9 cellular contexts compared by ENCODE assay signal in the genomic region with DNA sequence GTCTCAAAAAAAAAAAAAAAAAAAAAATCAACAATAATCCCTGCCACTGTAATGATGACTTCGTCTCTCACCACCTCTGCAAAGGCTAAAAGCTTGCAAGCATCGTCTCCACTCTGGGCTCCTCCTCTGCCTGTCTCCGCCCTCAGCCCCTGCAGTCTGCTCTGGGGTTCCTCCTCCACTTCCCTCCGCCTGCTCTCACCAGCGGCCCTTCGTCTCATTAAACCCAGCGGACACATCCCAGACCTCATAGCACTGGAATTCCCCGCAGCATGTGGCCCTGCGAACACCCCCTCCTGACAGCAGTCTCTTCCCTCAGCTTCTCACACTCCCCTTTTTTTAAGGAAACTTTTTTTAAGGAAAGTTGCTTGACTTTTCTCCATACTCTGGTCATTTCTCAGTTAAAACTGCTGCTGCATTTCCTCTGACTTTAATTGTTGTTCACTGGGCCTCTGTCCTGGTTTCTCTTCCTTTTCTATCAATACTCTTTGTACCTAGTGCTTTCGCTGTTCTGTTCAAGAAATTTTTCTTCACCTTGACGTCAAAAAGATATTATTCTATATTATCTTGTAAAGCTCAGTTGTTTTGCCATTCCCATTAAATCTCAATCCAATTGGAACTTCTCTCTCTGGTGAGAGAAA.
DNase-seq lines count a peak whose midpoint lies in the region; ATAC-seq and TF ChIP-seq lines count a peak whose summit lies in the region.
"Had no signal": no experiment of that assay in that cellular context is flagged by ENCODE, and none has a peak within 500 bp of the region (broad histone marks: within the 10 kb centered on the region; RNA-seq: fewer than 3 reads in every experiment).

No MANE protein-coding gene starts in this region.

- H3K27ac ChIP-seq in breast epithelium (peak overlapping the region; percentile 21 to 44), lower lobe of right lung (no peak overlapping the region), aorta (ENCODE audit: low read depth in 1 of 2, low read length in 2 of 2) (no peak overlapping the region)

- ATAC-seq in lower lobe of right lung (peak; percentile 45 to 76), aorta (ENCODE audit: low FRiP score) (peak; percentile 51), HG03521 (IDR thresholded peaks at IDR 0.05; ENCODE audit: unreplicated experiment) (no peak), GM21576 (IDR thresholded peaks at IDR 0.05; ENCODE audit: unreplicated experiment) (no peak)

- DNase-seq in breast epithelium (ENCODE audit: low spot score in 2 of 2) (peak in 1 of 2 donors; percentile 21), MCF 10A (ENCODE audit: unreplicated experiment) (no peak), dermis blood vessel endothelial cell (peak; percentile 41), lower lobe of right lung (no peak), aorta (peak in 1 of 2 donors; percentile 68)
- DNase-seq in stimulated activated CD4-positive, alpha-beta T cell treated with anti-CD3 and anti-CD28 coated beads, Interleukin-4, amount 100 ng/mL, for 24 hours = no peak
- DNase-seq: activated naive CD4-positive, alpha-beta T cell treated with anti-CD3 and anti-CD28 coated beads, Interleukin-2, amount 10 ng/mL, durations not matched to agents 7 days and 5 days had no signal

- POLR2A ChIA-PET in MCF 10A (lab: Yijun Ruan, JAX) = no interaction called here

- H3K4me1 Mint-ChIP-seq in MCF 10A (ENCODE audit: insufficient read depth, unreplicated experiment) = peaks cover 9% of the 10 kb centered on the region
- H3K4me1 Mint-ChIP-seq: activated naive CD4-positive, alpha-beta T cell treated with anti-CD3 and anti-CD28 coated beads, Interleukin-2, amount 10 ng/mL, durations not matched to agents 7 days and 5 days had no signal

- no peaks in the 10 kb centered on the region for H3K9me3 Mint-ChIP-seq in MCF 10A (ENCODE audit: unreplicated experiment)
- H3K9me3 Mint-ChIP-seq: activated naive CD4-positive, alpha-beta T cell treated with anti-CD3 and anti-CD28 coated beads, Interleukin-2, amount 10 ng/mL, durations not matched to agents 7 days and 5 days had no signal

- CTCF ChIA-PET in MCF 10A (lab: Yijun Ruan, JAX) = interaction anchor here (0.7 kb wide), 2 partner anchors 109 to 174 kb away, joined by 3 read pairs; no protein-coding TSS in a partner anchor

- peaks cover 10% of the 10 kb centered on the region for H3K27me3 Mint-ChIP-seq in MCF 10A (ENCODE audit: insufficient read depth, unreplicated experiment)

- H3K4me3 ChIP-seq in breast epithelium (no peak overlapping the region), lower lobe of right lung (no peak overlapping the region), aorta (ENCODE audit: low read length in 2 of 2) (no peak overlapping the region)

- no peaks in the 10 kb centered on the region for H3K9me3 ChIP-seq in breast epithelium
- H3K9me3 ChIP-seq in lower lobe of right lung = no peaks in the 10 kb centered on the region
- no peaks in the 10 kb centered on the region for H3K9me3 ChIP-seq in aorta (ENCODE audit: control insufficient read depth, low read length)

- H3K27me3 ChIP-seq in breast epithelium (no peaks in the 10 kb centered on the region), lower lobe of right lung (ENCODE audit: low read depth) (no peaks in the 10 kb centered on the region), aorta (ENCODE audit: control insufficient read depth in 1 of 2, insufficient read depth in 2 of 2, low read length in 1 of 2) (no peaks in the 10 kb centered on the region)

- no peaks in the 10 kb centered on the region for H3K36me3 Mint-ChIP-seq in MCF 10A (ENCODE audit: insufficient read depth, unreplicated experiment)
- H3K36me3 Mint-ChIP-seq: activated naive CD4-positive, alpha-beta T cell treated with anti-CD3 and anti-CD28 coated beads, Interleukin-2, amount 10 ng/mL, durations not matched to agents 7 days and 5 days had no signal

- no peaks in the 10 kb centered on the region for H3K4me1 ChIP-seq in breast epithelium
- no peaks in the 10 kb centered on the region for H3K4me1 ChIP-seq in lower lobe of right lung
- peaks cover 0 to 2% of the 10 kb centered on the region in 2 donors for H3K4me1 ChIP-seq in aorta (ENCODE audit: control insufficient read depth in 1 of 2, insufficient read depth in 2 of 2, low read length in 2 of 2)

- no peak overlapping the region for H3K27ac Mint-ChIP-seq in MCF 10A (ENCODE audit: low read depth, unreplicated experiment)
- H3K27ac Mint-ChIP-seq: activated naive CD4-positive, alpha-beta T cell treated with anti-CD3 and anti-CD28 coated beads, Interleukin-2, amount 10 ng/mL, durations not matched to agents 7 days and 5 days had no signal

- H3K4me3 Mint-ChIP-seq in MCF 10A (ENCODE audit: unreplicated experiment) = no peak overlapping the region
- H3K4me3 Mint-ChIP-seq: activated naive CD4-positive, alpha-beta T cell treated with anti-CD3 and anti-CD28 coated beads, Interleukin-2, amount 10 ng/mL, durations not matched to agents 7 days and 5 days had no signal

- H3K36me3 ChIP-seq in breast epithelium = no peaks in the 10 kb centered on the region
- H3K36me3 ChIP-seq in lower lobe of right lung = no peaks in the 10 kb centered on the region
- no peaks in the 10 kb centered on the region for H3K36me3 ChIP-seq in aorta (ENCODE audit: control insufficient read depth in 1 of 2, insufficient read depth in 2 of 2, low read length in 1 of 2)

- TF ChIP-seq CTCF in breast epithelium (IDR thresholded peaks at IDR 0.05) (no peak), MCF 10A (IDR thresholded peaks at IDR 0.05; ENCODE audit: unreplicated experiment) (no peak), lower lobe of right lung (IDR thresholded peaks at IDR 0.05) (no peak)

- WGBS in aorta, 2 donors = 61 to 81% methylated on average over 11 of the region's 11 CpGs

- intact Hi-C loops in breast epithelium (cut with DNase I; ENCODE audit: low total_unique reads) = no loop called here
- intact Hi-C loops in MCF 10A (cut with micrococcal nuclease) = no loop called here
- intact Hi-C loops in lower lobe of right lung (cut with DNase I) = no loop called here
- intact Hi-C loops in aorta (cut with DNase I) = no loop called here

- BruUV-seq in MCF 10A (replicated peaks; lab: Mats Ljungman, UMichigan) = no TSS peak

- TF ChIP-seq POLR2A in breast epithelium (IDR thresholded peaks at IDR 0.05) = no peak

Comparison
In these comparisons a context has a peak if more than half of its experiments do, and no peak if none do; other contexts are left out.
1. H3K27ac ChIP-seq: peak in breast epithelium (2 of 2); none in lower lobe of right lung (single experiment) and aorta (0 of 2).
2. ATAC-seq: peak in lower lobe of right lung (2 of 2) and aorta (single experiment); none in HG03521 (single experiment) and GM21576 (single experiment).